ENCODE assay signal across 8 cellular contexts in the genomic region with DNA sequence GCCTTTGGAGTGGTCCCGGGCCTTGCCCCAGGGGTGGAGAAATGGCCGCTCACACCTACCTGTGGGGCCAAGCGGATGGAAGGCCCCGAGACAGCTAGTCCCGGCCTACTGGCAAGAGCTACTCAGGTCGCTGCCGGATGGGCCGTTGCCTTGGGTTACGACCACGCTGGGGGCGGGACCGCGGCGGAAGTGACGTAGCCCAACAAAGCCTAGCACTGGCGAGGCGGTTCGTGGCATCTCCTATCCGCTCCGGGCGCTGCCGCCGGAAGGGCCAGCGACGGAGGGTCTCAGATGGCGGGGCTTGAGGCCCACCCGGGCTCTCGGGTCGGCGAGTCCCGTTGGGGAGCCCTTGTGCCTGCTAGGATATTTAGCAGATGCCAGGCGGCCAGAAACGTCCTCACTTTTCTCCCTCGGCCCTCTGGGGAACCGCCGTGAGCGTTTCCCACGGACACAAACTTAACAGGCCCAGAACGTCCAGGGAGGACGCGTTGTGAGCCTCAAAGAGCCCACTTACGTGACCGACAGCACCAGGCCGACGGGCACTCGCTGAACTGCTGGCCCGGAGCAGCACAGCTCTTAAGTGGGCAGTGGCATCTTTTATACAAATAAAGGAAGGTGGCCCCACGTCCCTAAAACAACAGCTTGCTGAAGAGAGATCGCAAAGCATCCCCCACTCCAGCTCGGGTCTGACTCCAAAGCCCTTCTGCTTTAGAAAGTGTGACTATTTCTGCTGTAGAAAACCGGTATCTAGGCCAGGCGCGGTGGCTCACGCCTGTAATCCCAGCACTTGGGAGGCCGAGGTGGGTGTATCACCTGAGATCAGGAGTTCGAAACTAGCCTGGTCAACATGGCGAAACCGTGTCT. TPM values are rescaled to one million over a fixed set of nuclear protein-coding genes. Genes with fewer than 3 reads are reported as not detected.
DNase-seq lines count a peak whose midpoint lies in the region; ATAC-seq, FAIRE-seq and TF ChIP-seq lines count a peak whose summit lies in the region.

Gene C16orf46, minus strand, starts transcription at position 162 of the 864 bp plus-strand sequence. CDS start 13,283 bp downstream, outside the sequence.

- H2BK20ac ChIP-seq in H1 (ENCODE audit: low read length), result no peak within 1 kb of the TSS

- H4K20me1 ChIP-seq in H1 (replicated peaks in 1 of 2; ENCODE audit: control insufficient read depth in 1 of 2, insufficient read depth in 2 of 2, low read length in 2 of 2), result no peaks in the 10 kb centered on the region

- H3K4ac ChIP-seq in H1 (replicated peaks; ENCODE audit: insufficient read length, low read depth, low read length), result peak within 1 kb of the TSS; percentile 97
- H3K4ac ChIP-seq in mesenchymal stem cell (ENCODE audit: low read depth in 1 of 2, low read length in 2 of 2), result peak within 1 kb of the TSS; percentile 76 to 90

- TF ChIP-seq RAD21 in H1 (IDR thresholded peaks at IDR 0.05 in 1 of 2, conservative IDR thresholded peaks at IDR 0.05 in 1 of 2; ENCODE audit: low read depth in 2 of 2, low read length in 2 of 2), result no peak; a peak in 1 of 4 replicates

- peaks cover 6% of the 10 kb centered on the region; the same call in 1 of the 2 replicates for H3K23me2 ChIP-seq in H1 (ENCODE audit: low read depth, low read length)

- peak within 1 kb of the TSS; percentile 73 for H3K56ac ChIP-seq in H1 (replicated peaks; ENCODE audit: insufficient read length, low read depth, low read length)

- H2BK5ac ChIP-seq in H1 (ENCODE audit: low read depth, low read length) (peak within 1 kb of the TSS; percentile 93), mesenchymal stem cell (ENCODE audit: low read depth, low read length, poor library complexity, severe bottlenecking) (peak within 1 kb of the TSS; percentile 84)

- H3K36me3 ChIP-seq in H1 (ENCODE audit: control insufficient read depth in 2 of 4, insufficient read depth in 4 of 4, low read length in 3 of 4), result peaks cover 0 to 4% (median 0%) of the 10 kb centered on the region in 4 experiments; a peak in 1 of 8 replicates
- no peaks in the 10 kb centered on the region for H3K36me3 ChIP-seq in mesenchymal stem cell (ENCODE audit: control insufficient read depth in 1 of 2, insufficient read depth in 2 of 2, low read depth in 1 of 2, low read length in 2 of 2)

- H3K79me2 ChIP-seq in H1 (ENCODE audit: control insufficient read depth in 1 of 2, insufficient read depth in 2 of 2, low read length in 2 of 2), result no peaks in the 10 kb centered on the region

- H4K8ac ChIP-seq in H1 (ENCODE audit: extremely low read depth, insufficient read depth, low read length) (peak within 1 kb of the TSS; percentile 90), mesenchymal stem cell (ENCODE audit: low read length) (peak within 1 kb of the TSS; percentile 93)

- H2BK15ac ChIP-seq in H1 (ENCODE audit: low read length) (no peak within 1 kb of the TSS), mesenchymal stem cell (ENCODE audit: low read depth, poor library complexity, severe bottlenecking) (no peak within 1 kb of the TSS)

- TF ChIP-seq EP300 in H1 (IDR thresholded peaks at IDR 0.05; ENCODE audit: borderline replicate concordance in 1 of 2, low read depth in 2 of 2, low read length in 2 of 2), result no peak

- H2BK120ac ChIP-seq in H1 (replicated peaks; ENCODE audit: low read depth, low read length) (no peak within 1 kb of the TSS), mesenchymal stem cell (ENCODE audit: low read depth, low read length) (peak within 1 kb of the TSS; percentile 90)

- H3K9ac ChIP-seq in H1 (replicated peaks in 1 of 4; ENCODE audit: extremely low read depth in 1 of 4, low read depth in 3 of 4, low read length in 3 of 4), result peak within 1 kb of the TSS; percentile 39 to 90 (median 78)
- peak within 1 kb of the TSS; percentile 99 for H3K9ac ChIP-seq in mesenchymal stem cell (ENCODE audit: low read length)

- POLR2A ChIA-PET in H1 (lab: Charles Lee; ENCODE audit: partially characterized antibody), result interaction anchor here (0.9 to 4.1 kb wide), 15 partner anchors 7 to 237 kb away, joined by 3 to 35 read pairs (median 5); partner anchors contain the start of genes ATMIN, CENPN, CMC2 and GAN

- peak; percentile 97 for DNase-seq in COR-L47 (lab: John Stamatoyannopoulos, UW)
- DNase-seq in HS-5 (ENCODE audit: low read depth), result peak; percentile 57
- DNase-seq in NK-92 (lab: John Stamatoyannopoulos, UW; ENCODE audit: unreplicated experiment), result peak; percentile 37
- peak; percentile 94 to 96 for DNase-seq in activated CD8-positive, alpha-beta memory T cell treated with anti-CD3 and anti-CD28 coated beads for 4 hours (ENCODE audit: low read depth in 2 of 2)
- DNase-seq in H1 (ENCODE audit: low read depth in 1 of 2, low spot score in 2 of 2), result peak; percentile 90 to 100
- DNase-seq in mesenchymal stem cell, result peak; percentile 97
- DNase-seq in stimulated activated CD8-positive, alpha-beta memory T cell treated with anti-CD3 and anti-CD28 coated beads, Interleukin-12 subunit alpha, Interleukin-12 subunit beta, amount 100 ng/mL, for 1 hour (ENCODE audit: low read depth), result peak; percentile 95

- H3K79me1 ChIP-seq in H1 (ENCODE audit: low read depth, low read length) (no peaks in the 10 kb centered on the region), mesenchymal stem cell (replicated peaks; ENCODE audit: low read length, poor library complexity, severe bottlenecking) (peaks cover 1% of the 10 kb centered on the region)

- peak within 1 kb of the TSS; percentile 77 to 84 for H3K4me2 ChIP-seq in H1 (ENCODE audit: insufficient read depth in 1 of 2, low read depth in 2 of 2, low read length in 2 of 2)
- peak within 1 kb of the TSS; percentile 94 for H3K4me2 ChIP-seq in mesenchymal stem cell (ENCODE audit: low read length, poor library complexity, severe bottlenecking)

- H4K91ac ChIP-seq in H1 (replicated peaks; ENCODE audit: insufficient read length, low read length) (peak within 1 kb of the TSS; percentile 65), mesenchymal stem cell (ENCODE audit: low read length) (peak within 1 kb of the TSS; percentile 70)

- TF ChIP-seq CTCF in H1 (IDR thresholded peaks at IDR 0.05; ENCODE audit: control extremely low read depth in 1 of 3, insufficient read depth in 1 of 3, low read depth in 1 of 3, low read length in 3 of 3), result no peak

- H2BK12ac ChIP-seq in H1 (ENCODE audit: low read depth, low read length) (no peak within 1 kb of the TSS), mesenchymal stem cell (ENCODE audit: low read length in 2 of 2) (peak within 1 kb of the TSS in 1 of 2 experiments; percentile 71)

- H3K27me3 ChIP-seq in H1 (replicated peaks in 1 of 4; ENCODE audit: control insufficient read depth in 3 of 4, extremely low read depth in 1 of 4, insufficient read depth in 3 of 4, low read length in 3 of 4) (no peaks in the 10 kb centered on the region), mesenchymal stem cell (ENCODE audit: control insufficient read depth in 1 of 2, insufficient read depth in 1 of 2, low read length in 2 of 2) (no peaks in the 10 kb centered on the region)

- H2AK5ac ChIP-seq in H1 (ENCODE audit: low read depth, low read length) (no peak within 1 kb of the TSS), mesenchymal stem cell (ENCODE audit: low read length, severe bottlenecking) (no peak within 1 kb of the TSS)

- H4K5ac ChIP-seq in H1 (ENCODE audit: insufficient read length, low read depth, low read length), result peak within 1 kb of the TSS; percentile 76

- H3K27ac ChIP-seq in H1 (ENCODE audit: low read depth, low read length) (peak within 1 kb of the TSS; percentile 84), mesenchymal stem cell (ENCODE audit: low read length, poor library complexity, severe bottlenecking) (peak within 1 kb of the TSS; percentile 86)

- H3K9me3 ChIP-seq in H1 (ENCODE audit: insufficient read depth in 2 of 2, low read depth in 1 of 2, low read length in 1 of 2) (no peaks in the 10 kb centered on the region), mesenchymal stem cell (ENCODE audit: control insufficient read depth, low read length) (no peaks in the 10 kb centered on the region)

- H3K4me1 ChIP-seq in H1 (replicated peaks in 1 of 4; ENCODE audit: control insufficient read depth in 3 of 4, insufficient read depth in 4 of 4, low read length in 3 of 4) (peaks cover 0 to 2% (median 0%) of the 10 kb centered on the region in 4 experiments; a peak in 3 of 7 replicates), mesenchymal stem cell (ENCODE audit: control insufficient read depth, insufficient read depth, low read depth, low read length) (peaks cover 7% of the 10 kb centered on the region)

- WGBS in H1 (ENCODE audit: extremely low coverage in 1 of 2, insufficient coverage in 1 of 2, insufficient read length in 1 of 2, insufficient replicate concordance in 2 of 2, low coverage in 1 of 2, low lambda C conversion rate in 2 of 2, missing lambda C conversion rate in 1 of 2), 2 experiments, result 14% methylated on average over 56 of the region's 58 CpGs; no CpG with 5 or more reads in 1 of the 2 experiments
- 17% methylated on average over 58 of the region's 58 CpGs for WGBS in mesenchymal stem cell

- H2AFZ ChIP-seq in H1 (ENCODE audit: low read length) (peak within 1 kb of the TSS; percentile 93), mesenchymal stem cell (ENCODE audit: low read depth, low read length) (peak within 1 kb of the TSS; percentile 95)

- H3K18ac ChIP-seq in H1 (ENCODE audit: extremely low read depth, low read length) (peak within 1 kb of the TSS; percentile 78), mesenchymal stem cell (ENCODE audit: low read depth in 1 of 2, low read length in 2 of 2) (peak within 1 kb of the TSS; percentile 87 to 93)

- FAIRE-seq in H1 (lab: Jason Lieb, UNC), result no peak

- H3K23ac ChIP-seq in H1 (ENCODE audit: insufficient read length) (no peak within 1 kb of the TSS), mesenchymal stem cell (ENCODE audit: low read length in 2 of 2) (no peak within 1 kb of the TSS)

- H3K4me3 ChIP-seq in H1 (ENCODE audit: extremely low read depth in 1 of 4, insufficient read depth in 2 of 4, low read depth in 3 of 4, low read length in 4 of 4) (peak within 1 kb of the TSS; percentile 64 to 90 (median 80)), mesenchymal stem cell (ENCODE audit: insufficient read depth in 1 of 2, low read depth in 1 of 2, low read length in 2 of 2) (peak within 1 kb of the TSS; percentile 79 to 91)

- TF ChIP-seq POLR2A in H1 (IDR thresholded peaks at IDR 0.05; ENCODE audit: control extremely low read depth in 1 of 2, low read depth in 2 of 2, low read length in 2 of 2), result peak; percentile 93 to 94

- CTCF ChIA-PET in H1 (lab: Charles Lee; ENCODE audit: partially characterized antibody), result interaction anchor here (0.6 to 1.9 kb wide), 8 partner anchors 10 to 72 kb away, joined by 3 to 6 read pairs (median 3); partner anchors contain the start of gene ATMIN

- peak; percentile 95 for ATAC-seq in GM21360 (IDR thresholded peaks at IDR 0.05; ENCODE audit: unreplicated experiment)

- no peak within 1 kb of the TSS for H3K14ac ChIP-seq in H1 (ENCODE audit: insufficient read length)
- H3K14ac ChIP-seq in mesenchymal stem cell (ENCODE audit: low read length in 2 of 2), result peak within 1 kb of the TSS in 1 of 2 experiments; percentile 7

RNA-seq across cellular contexts. Expression of gene C16orf46, which starts in this region (rescaled TPM):
- 0.60 and 1.1 TPM in 2 replicates for total RNA-seq in H1 (2021; fragmentation: NEBNext Ultra II Directional; extraction: Animal tissue kit (Norgen Biotek cat#: 25700))
- polyA plus RNA-seq in H1 (2011; rRNA removed), result 0.48 and 0.52 TPM in 2 replicates
- polyA plus RNA-seq in H1 (2011; cell fraction: cytosol; rRNA removed), result 0.65 TPM
- polyA plus RNA-seq in H1 (2011; cell fraction: nucleus; rRNA removed), result 1.3 TPM
- polyA plus RNA-seq in H1 (2012, experiment 1 of 2), result 0.13 to 0.62 TPM (median 0.33 TPM) in 4 replicates
- polyA plus RNA-seq in H1 (2012, experiment 2 of 2), result 0.96 TPM
- polyA plus RNA-seq in H1 (2013, experiment 1 of 2), result 1.1 TPM
- polyA plus RNA-seq in H1 (2013, experiment 2 of 2), result 0.70 TPM
- 0.83 TPM in 1 of 2 replicates, not detected in the other for polyA minus RNA-seq in H1 (2011; rRNA and poly(A)+ RNA removed)
- polyA minus RNA-seq in H1 (2011; cell fraction: cytosol; rRNA and poly(A)+ RNA removed), result 2.7 TPM
- polyA minus RNA-seq in H1 (2011; cell fraction: nucleus; rRNA and poly(A)+ RNA removed), result not detected
- 0.79 TPM for polyA plus RNA-seq in mesenchymal stem cell (2013, experiment 1 of 2)
- polyA plus RNA-seq in mesenchymal stem cell (2013, experiment 2 of 2), result 1.1 TPM

Comparison
In these comparisons a context has a peak if more than half of its experiments do, and no peak if none do; other contexts are left out.
1. Peak in every context shown above with its lines: DNase-seq, ATAC-seq, H3K4me3 ChIP-seq and H3K27ac ChIP-seq.
2. DNase-seq: peak in every context shown above with its lines; median percentile 97 in COR-L47; 97 in mesenchymal stem cell; 95 in activated CD8-positive, alpha-beta memory T cell treated with anti-CD3 and anti-CD28 coated beads for 4 hours; 95 in H1; 95 in stimulated activated CD8-positive, alpha-beta memory T cell treated with anti-CD3 and anti-CD28 coated beads, Interleukin-12 subunit alpha, Interleukin-12 subunit beta, amount 100 ng/mL, for 1 hour; 57 in HS-5; 37 in NK-92.